ENCODE assay signal across 26 cellular contexts in the genomic region with DNA sequence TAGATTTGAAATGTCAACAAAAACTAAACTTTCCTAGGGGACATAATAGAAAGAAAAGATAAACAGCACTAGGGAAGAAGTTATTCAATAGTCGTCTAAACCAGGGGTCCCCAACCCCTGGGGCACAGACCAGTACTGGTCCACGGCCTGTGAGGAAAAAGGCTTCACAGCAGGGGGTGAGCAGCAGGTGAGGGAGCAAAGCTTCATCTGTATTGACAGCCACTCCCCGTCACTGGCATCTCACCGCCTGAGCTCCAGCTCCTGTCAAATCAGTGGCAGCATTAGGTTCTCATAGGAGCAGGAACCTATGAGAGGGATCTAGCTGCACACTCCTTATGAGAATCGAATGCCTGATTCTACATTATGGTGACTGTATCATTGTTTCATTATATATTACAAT.
"Had no signal": no experiment of that assay in that cellular context is flagged by ENCODE, and none has a peak within 500 bp of the region (broad histone marks: within the 10 kb centered on the region; RNA-seq: fewer than 3 reads in every experiment).

No MANE protein-coding gene starts in this region.

- H3K9me3 ChIP-seq: gastrocnemius medialis, ovary, sigmoid colon, testis, tibial artery had no signal

- ATAC-seq: esophagus mucosa; gastrocnemius medialis; left lobe of liver; naive thymus-derived CD4-positive, alpha-beta T cell; psoas muscle; right cardiac atrium; stimulated activated memory B cell treated with anti-CD40 and anti-IgM and Interleukin-4, amounts not matched to agents 10 μg/mL and 1 μg/mL and 100 μg/mL, for 72 hours; stimulated activated naive CD8-positive, alpha-beta T cell treated with anti-CD3 and anti-CD28 coated beads, Interleukin-15, Interleukin-2, amounts not matched to agents 100 U/mL and 50 U/mL, for 24 hours had no signal

- H3K27me3 Mint-ChIP-seq: memory B cell, type B pancreatic cell had no signal

- H3K9me3 Mint-ChIP-seq: memory B cell, type B pancreatic cell had no signal

- H3K4me3 Mint-ChIP-seq: memory B cell; naive thymus-derived CD4-positive, alpha-beta T cell; nephron; stimulated activated memory B cell treated with anti-CD40 and anti-IgM and Interleukin-4, amounts not matched to agents 10 μg/mL and 1 μg/mL and 100 μg/mL, for 72 hours; type B pancreatic cell had no signal

- H3K36me3 Mint-ChIP-seq: memory B cell; naive thymus-derived CD4-positive, alpha-beta T cell; stimulated activated memory B cell treated with anti-CD40 and anti-IgM and Interleukin-4, amounts not matched to agents 10 μg/mL and 1 μg/mL and 100 μg/mL, for 72 hours; type B pancreatic cell had no signal

- H3K27ac Mint-ChIP-seq: memory B cell; naive thymus-derived CD4-positive, alpha-beta T cell; nephron; stimulated activated memory B cell treated with anti-CD40 and anti-IgM and Interleukin-4, amounts not matched to agents 10 μg/mL and 1 μg/mL and 100 μg/mL, for 72 hours; type B pancreatic cell had no signal

- H3K27me3 ChIP-seq: gastrocnemius medialis, ovary, sigmoid colon, testis, tibial artery had no signal

- H3K36me3 ChIP-seq: gastrocnemius medialis, ovary, sigmoid colon, tibial artery had no signal

- H3K4me1 ChIP-seq: gastrocnemius medialis, psoas muscle, sigmoid colon, testis, tibial artery had no signal

- H3K4me1 Mint-ChIP-seq: memory B cell; naive thymus-derived CD4-positive, alpha-beta T cell; nephron; stimulated activated memory B cell treated with anti-CD40 and anti-IgM and Interleukin-4, amounts not matched to agents 10 μg/mL and 1 μg/mL and 100 μg/mL, for 72 hours had no signal

- H3K27ac ChIP-seq: epithelial cell of prostate, gastrocnemius medialis, ovary, psoas muscle, sigmoid colon, testis, tibial artery had no signal

- DNase-seq: cortex of kidney; foreskin fibroblast; gastrocnemius medialis; head of caudate nucleus; kidney; midbrain; naive thymus-derived CD4-positive, alpha-beta T cell; occipital lobe; ovary; psoas muscle; right cardiac atrium; sigmoid colon; stimulated activated CD4-positive, alpha-beta T cell treated with anti-CD3 and anti-CD28 coated beads, Interleukin-2, amount 100 ng/mL, for 24 hours; stimulated activated CD4-positive, alpha-beta T cell treated with anti-CD3 and anti-CD28 coated beads, Interleukin-4, amount 100 ng/mL, for 4 hours; stimulated activated naive CD8-positive, alpha-beta T cell treated with anti-CD3 and anti-CD28 coated beads, Interleukin-15, Interleukin-2, amounts not matched to agents 100 U/mL and 50 U/mL, for 24 hours; substantia nigra; testis; tibial artery had no signal

- H3K4me3 ChIP-seq: gastrocnemius medialis, lung, ovary, psoas muscle, sigmoid colon, testis, tibial artery had no signal
